Comparison of ENCODE assay signal across 16 cellular contexts in the genomic region with DNA sequence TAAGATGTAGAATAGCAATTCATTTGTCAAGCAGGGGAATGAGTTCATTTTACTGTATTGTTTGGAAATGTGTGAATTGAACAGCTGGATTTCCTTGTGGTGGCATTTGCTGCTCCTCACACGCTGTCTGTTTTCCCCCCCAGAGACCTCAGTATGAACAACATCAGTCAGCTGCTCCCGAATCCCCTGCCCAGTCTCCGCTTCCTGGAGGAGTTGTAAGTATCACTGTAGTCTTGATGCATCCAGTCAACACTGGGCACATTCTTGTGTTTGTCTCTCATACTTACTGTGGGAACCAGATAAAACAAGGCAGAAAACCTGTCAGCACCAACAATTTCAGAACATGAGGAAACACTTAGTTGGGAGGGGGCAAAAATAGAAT.
DNase-seq lines count a peak whose midpoint lies in the region; ATAC-seq and TF ChIP-seq lines count a peak whose summit lies in the region.
"Had no signal": no experiment of that assay in that cellular context is flagged by ENCODE, and none has a peak within 500 bp of the region (broad histone marks: within the 10 kb centered on the region; RNA-seq: fewer than 3 reads in every experiment).

No MANE protein-coding gene starts in this region.

- H3K36me3 ChIP-seq in BLaER1 (no peaks in the 10 kb centered on the region), Loucy (ENCODE audit: insufficient read depth, low read length) (no peaks in the 10 kb centered on the region), mammary epithelial cell (ENCODE audit: insufficient read depth, low read length) (no peaks in the 10 kb centered on the region)
- H3K36me3 ChIP-seq: neutrophil, right lobe of liver had no signal

- H3K27me3 ChIP-seq in BLaER1 = no peaks in the 10 kb centered on the region
- no peaks in the 10 kb centered on the region for H3K27me3 ChIP-seq in Loucy (ENCODE audit: insufficient read depth, low read length, poor library complexity, severe bottlenecking)
- H3K27me3 ChIP-seq in mammary epithelial cell (ENCODE audit: insufficient read depth, low read length) = no peaks in the 10 kb centered on the region
- H3K27me3 ChIP-seq: neutrophil, right lobe of liver had no signal

- DNase-seq in globus pallidus (ENCODE audit: low spot score) (peak; percentile 5), mammary epithelial cell (no peak), left lobe of liver (ENCODE audit: low spot score) (no peak)
- DNase-seq in activated CD4-positive, alpha-beta T cell treated with anti-CD3 and anti-CD28 coated beads for 36 hours = no peak
- DNase-seq in NK-92 treated with Interleukin-12 subunit alpha and Interleukin-12 subunit beta, amount 100 ng/mL, for 24 hours (lab: John Stamatoyannopoulos, UW) = no peak
- DNase-seq: activated CD4-positive, alpha-beta memory T cell treated with anti-CD3 and anti-CD28 coated beads for 36 hours; effector memory CD8-positive, alpha-beta T cell; HCEC 1CT; right lobe of liver; RPMI8226; stimulated activated CD4-positive, alpha-beta T cell treated with anti-CD3 and anti-CD28 coated beads, Interleukin-2, amount 100 ng/mL, for 24 hours had no signal

- H4K20me1 ChIP-seq in BLaER1 = no peaks in the 10 kb centered on the region
- H4K20me1 ChIP-seq in Loucy (ENCODE audit: insufficient read depth, low read length, poor library complexity, severe bottlenecking) = no peaks in the 10 kb centered on the region
- H4K20me1 ChIP-seq in mammary epithelial cell (ENCODE audit: insufficient read depth, low read length) = no peaks in the 10 kb centered on the region

- POLR2A ChIA-PET in activated CD4-positive, alpha-beta T cell treated with anti-CD3 and anti-CD28 coated beads for 36 hours (lab: Charles Lee) = no interaction called here

- H3K4me2 ChIP-seq in BLaER1 (peak overlapping the region; percentile 72), Loucy (ENCODE audit: low read depth, low read length, poor library complexity, severe bottlenecking) (peak overlapping the region; percentile 71), mammary epithelial cell (ENCODE audit: insufficient read depth, low read depth, low read length) (no peak overlapping the region)

- H3F3A ChIP-seq in Loucy (ENCODE audit: low read depth) = peaks cover 13% of the 10 kb centered on the region

- BruUV-seq in mammary epithelial cell (replicated peaks; lab: Mats Ljungman, UMichigan) = no TSS peak

- H3K4me3 ChIP-seq in BLaER1 = no peak overlapping the region
- H3K4me3 ChIP-seq in Loucy (ENCODE audit: low read length, poor library complexity, severe bottlenecking) = peak overlapping the region; percentile 61
- no peak overlapping the region for H3K4me3 ChIP-seq in mammary epithelial cell (replicated peaks in 1 of 3; ENCODE audit: insufficient read depth in 1 of 3, low read depth in 2 of 3, low read length in 3 of 3)
- H3K4me3 ChIP-seq: right lobe of liver had no signal

- 94% methylated on average over 3 of the region's 3 CpGs for WGBS in mammary epithelial cell (ENCODE audit: low coverage, missing lambda C conversion rate)

- no peaks in the 10 kb centered on the region for H3K9me3 Mint-ChIP-seq in nephron
- no peaks in the 10 kb centered on the region for H3K9me3 Mint-ChIP-seq in activated CD4-positive, alpha-beta T cell treated with anti-CD3 and anti-CD28 coated beads for 36 hours (ENCODE audit: low read depth)
- H3K9me3 Mint-ChIP-seq: activated CD4-positive, alpha-beta memory T cell treated with anti-CD3 and anti-CD28 coated beads for 36 hours; central memory CD8-positive, alpha-beta T cell; effector memory CD8-positive, alpha-beta T cell had no signal

- no peaks in the 10 kb centered on the region for H3K9me2 ChIP-seq in Loucy (replicated peaks; ENCODE audit: low read depth, low read length)

- no peaks in the 10 kb centered on the region for H3K79me2 ChIP-seq in Loucy (ENCODE audit: insufficient read depth, low read length)
- H3K79me2 ChIP-seq in mammary epithelial cell (ENCODE audit: insufficient read depth, low read length) = no peaks in the 10 kb centered on the region

- TF ChIP-seq CTCF in Loucy (conservative IDR thresholded peaks at IDR 0.05; ENCODE audit: low read length) = no peak
- TF ChIP-seq CTCF in nephron (IDR thresholded peaks at IDR 0.05; ENCODE audit: unreplicated experiment in 3 of 3) = no peak
- no peak for TF ChIP-seq CTCF in mammary epithelial cell (conservative IDR thresholded peaks at IDR 0.05 in 1 of 2, IDR thresholded peaks at IDR 0.05 in 1 of 2; ENCODE audit: extremely low read depth in 1 of 2, insufficient read depth in 1 of 2, low read depth in 1 of 2, low read length in 2 of 2)

- peaks cover 27% of the 10 kb centered on the region for H3K4me1 ChIP-seq in BLaER1
- H3K4me1 ChIP-seq in Loucy (ENCODE audit: insufficient read depth, low read length, poor library complexity, severe bottlenecking) = peaks cover 40% of the 10 kb centered on the region
- no peaks in the 10 kb centered on the region for H3K4me1 ChIP-seq in mammary epithelial cell (ENCODE audit: insufficient read depth, low read length)
- H3K4me1 ChIP-seq: right lobe of liver had no signal

- peak overlapping the region; percentile 35; the same call in 1 of the 2 replicates for H3K27ac ChIP-seq in BLaER1
- no peak overlapping the region for H3K27ac ChIP-seq in mammary epithelial cell (ENCODE audit: insufficient read depth, low read depth, low read length)
- H3K27ac ChIP-seq: neutrophil, right lobe of liver had no signal

- H3K4me1 Mint-ChIP-seq in nephron = peaks cover 18% of the 10 kb centered on the region
- peaks cover 11% of the 10 kb centered on the region for H3K4me1 Mint-ChIP-seq in activated CD4-positive, alpha-beta T cell treated with anti-CD3 and anti-CD28 coated beads for 36 hours
- H3K4me1 Mint-ChIP-seq: central memory CD8-positive, alpha-beta T cell had no signal

- H3K27ac Mint-ChIP-seq in nephron = peak overlapping the region; percentile 5 to 80 (median 38)
- no peak overlapping the region for H3K27ac Mint-ChIP-seq in activated CD4-positive, alpha-beta T cell treated with anti-CD3 and anti-CD28 coated beads for 36 hours
- H3K27ac Mint-ChIP-seq: activated CD4-positive, alpha-beta memory T cell treated with anti-CD3 and anti-CD28 coated beads for 36 hours; effector memory CD8-positive, alpha-beta T cell had no signal

- CTCF ChIA-PET in mammary epithelial cell (lab: Charles Lee; ENCODE audit: low non-redundant PET) = no interaction called here
- CTCF ChIA-PET in activated CD4-positive, alpha-beta T cell treated with anti-CD3 and anti-CD28 coated beads for 36 hours (lab: Charles Lee) = interaction anchor here (0.7 to 1.1 kb wide), 2 partner anchors 9 to 729 kb away, joined by 3 to 4 read pairs; no protein-coding TSS in a partner anchor

- ATAC-seq in activated CD4-positive, alpha-beta T cell treated with anti-CD3 and anti-CD28 coated beads for 36 hours = no peak
- no peak for ATAC-seq in left lobe of liver
- ATAC-seq: effector memory CD8-positive, alpha-beta T cell; right lobe of liver had no signal

- dilution Hi-C loops in mammary epithelial cell (cut with HindIII; ENCODE audit: low sequenced_read_pairs) = no loop called here

- H3K27me3 Mint-ChIP-seq in nephron (ENCODE audit: low read depth) = peaks cover 4% of the 10 kb centered on the region
- H3K27me3 Mint-ChIP-seq in activated CD4-positive, alpha-beta T cell treated with anti-CD3 and anti-CD28 coated beads for 36 hours = no peaks in the 10 kb centered on the region
- H3K27me3 Mint-ChIP-seq: activated CD4-positive, alpha-beta memory T cell treated with anti-CD3 and anti-CD28 coated beads for 36 hours had no signal

- peak overlapping the region in 1 of 3 experiments; percentile 5 for H3K4me3 Mint-ChIP-seq in nephron
- H3K4me3 Mint-ChIP-seq in activated CD4-positive, alpha-beta T cell treated with anti-CD3 and anti-CD28 coated beads for 36 hours = no peak overlapping the region
- H3K4me3 Mint-ChIP-seq: activated CD4-positive, alpha-beta memory T cell treated with anti-CD3 and anti-CD28 coated beads for 36 hours; central memory CD8-positive, alpha-beta T cell; effector memory CD8-positive, alpha-beta T cell had no signal

- intact Hi-C loops in mammary epithelial cell (cut with micrococcal nuclease) = no loop called here
- intact Hi-C loops in activated CD4-positive, alpha-beta T cell treated with anti-CD3 and anti-CD28 coated beads for 36 hours (cut with DNase I, micrococcal nuclease) = no loop called here

- in situ Hi-C loops in mammary epithelial cell (cut with MboI; ENCODE audit: low sequenced_read_pairs in 2 of 2) = no loop called here

- H3K9me3 ChIP-seq in BLaER1 (no peaks in the 10 kb centered on the region), Loucy (ENCODE audit: insufficient read depth, low read depth, low read length) (no peaks in the 10 kb centered on the region), mammary epithelial cell (replicated peaks; ENCODE audit: insufficient read depth, low read length) (no peaks in the 10 kb centered on the region)
- H3K9me3 ChIP-seq: neutrophil, right lobe of liver had no signal

- peak overlapping the region; percentile 71 for H2AFZ ChIP-seq in Loucy (ENCODE audit: low read length)
- H2AFZ ChIP-seq in mammary epithelial cell (ENCODE audit: low read depth, low read length) = no peak overlapping the region

- peaks cover 13% of the 10 kb centered on the region for H3K36me3 Mint-ChIP-seq in nephron (ENCODE audit: low read depth)
- no peaks in the 10 kb centered on the region for H3K36me3 Mint-ChIP-seq in activated CD4-positive, alpha-beta T cell treated with anti-CD3 and anti-CD28 coated beads for 36 hours (ENCODE audit: low read depth)
- H3K36me3 Mint-ChIP-seq: activated CD4-positive, alpha-beta memory T cell treated with anti-CD3 and anti-CD28 coated beads for 36 hours had no signal

- H3K9ac ChIP-seq in BLaER1 (no peak overlapping the region), Loucy (ENCODE audit: low read depth, low read length, poor library complexity, severe bottlenecking) (peak overlapping the region; percentile 63), mammary epithelial cell (ENCODE audit: insufficient read depth, low read length) (no peak overlapping the region)
